1 cellular context compared by ENCODE assay signal in genomic region chr21:26806734-26807372, GRCh38.
TF ChIP-seq lines count a peak whose summit lies in the region.

No MANE protein-coding gene starts in this region.

TF ChIP-seq in HEK293, 187 proteins besides CTCF, POLR2A, EP300 and RAD21 (continued from another document):
- TF ChIP-seq, protein P1, sequence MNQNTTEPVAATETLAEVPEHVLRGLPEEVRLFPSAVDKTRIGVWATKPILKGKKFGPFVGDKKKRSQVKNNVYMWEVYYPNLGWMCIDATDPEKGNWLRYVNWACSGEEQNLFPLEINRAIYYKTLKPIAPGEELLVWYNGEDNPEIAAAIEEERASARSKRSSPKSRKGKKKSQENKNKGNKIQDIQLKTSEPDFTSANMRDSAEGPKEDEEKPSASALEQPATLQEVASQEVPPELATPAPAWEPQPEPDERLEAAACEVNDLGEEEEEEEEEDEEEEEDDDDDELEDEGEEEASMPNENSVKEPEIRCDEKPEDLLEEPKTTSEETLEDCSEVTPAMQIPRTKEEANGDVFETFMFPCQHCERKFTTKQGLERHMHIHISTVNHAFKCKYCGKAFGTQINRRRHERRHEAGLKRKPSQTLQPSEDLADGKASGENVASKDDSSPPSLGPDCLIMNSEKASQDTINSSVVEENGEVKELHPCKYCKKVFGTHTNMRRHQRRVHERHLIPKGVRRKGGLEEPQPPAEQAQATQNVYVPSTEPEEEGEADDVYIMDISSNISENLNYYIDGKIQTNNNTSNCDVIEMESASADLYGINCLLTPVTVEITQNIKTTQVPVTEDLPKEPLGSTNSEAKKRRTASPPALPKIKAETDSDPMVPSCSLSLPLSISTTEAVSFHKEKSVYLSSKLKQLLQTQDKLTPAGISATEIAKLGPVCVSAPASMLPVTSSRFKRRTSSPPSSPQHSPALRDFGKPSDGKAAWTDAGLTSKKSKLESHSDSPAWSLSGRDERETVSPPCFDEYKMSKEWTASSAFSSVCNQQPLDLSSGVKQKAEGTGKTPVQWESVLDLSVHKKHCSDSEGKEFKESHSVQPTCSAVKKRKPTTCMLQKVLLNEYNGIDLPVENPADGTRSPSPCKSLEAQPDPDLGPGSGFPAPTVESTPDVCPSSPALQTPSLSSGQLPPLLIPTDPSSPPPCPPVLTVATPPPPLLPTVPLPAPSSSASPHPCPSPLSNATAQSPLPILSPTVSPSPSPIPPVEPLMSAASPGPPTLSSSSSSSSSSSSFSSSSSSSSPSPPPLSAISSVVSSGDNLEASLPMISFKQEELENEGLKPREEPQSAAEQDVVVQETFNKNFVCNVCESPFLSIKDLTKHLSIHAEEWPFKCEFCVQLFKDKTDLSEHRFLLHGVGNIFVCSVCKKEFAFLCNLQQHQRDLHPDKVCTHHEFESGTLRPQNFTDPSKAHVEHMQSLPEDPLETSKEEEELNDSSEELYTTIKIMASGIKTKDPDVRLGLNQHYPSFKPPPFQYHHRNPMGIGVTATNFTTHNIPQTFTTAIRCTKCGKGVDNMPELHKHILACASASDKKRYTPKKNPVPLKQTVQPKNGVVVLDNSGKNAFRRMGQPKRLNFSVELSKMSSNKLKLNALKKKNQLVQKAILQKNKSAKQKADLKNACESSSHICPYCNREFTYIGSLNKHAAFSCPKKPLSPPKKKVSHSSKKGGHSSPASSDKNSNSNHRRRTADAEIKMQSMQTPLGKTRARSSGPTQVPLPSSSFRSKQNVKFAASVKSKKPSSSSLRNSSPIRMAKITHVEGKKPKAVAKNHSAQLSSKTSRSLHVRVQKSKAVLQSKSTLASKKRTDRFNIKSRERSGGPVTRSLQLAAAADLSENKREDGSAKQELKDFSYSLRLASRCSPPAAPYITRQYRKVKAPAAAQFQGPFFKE (tag by site-specific recombination; IDR thresholded peaks at IDR 0.05; ENCODE audit: borderline replicate concordance) = no peak
